Comparison of ENCODE assay signal across 20 cellular contexts in the genomic region with DNA sequence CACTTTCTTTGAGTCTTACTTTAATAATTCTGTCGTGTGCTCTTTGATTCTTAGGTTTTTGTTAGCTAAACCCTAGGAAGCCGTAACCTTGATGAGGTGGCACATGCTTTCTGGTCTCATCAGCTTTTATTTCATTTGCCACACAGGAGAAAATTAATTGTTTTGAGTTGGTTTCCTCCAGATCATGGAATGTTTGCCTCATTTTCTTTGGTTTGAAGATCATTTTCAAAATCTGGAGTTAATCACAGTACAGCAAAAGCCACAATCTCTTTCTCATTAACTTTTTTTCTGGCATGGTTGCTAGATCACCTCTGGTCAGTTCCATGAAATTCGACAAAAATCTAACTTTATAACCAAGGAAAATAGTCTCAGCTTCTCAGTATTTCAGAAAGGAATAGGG.
"Had no signal": no experiment of that assay in that cellular context is flagged by ENCODE, and none has a peak within 500 bp of the region (broad histone marks: within the 10 kb centered on the region; RNA-seq: fewer than 3 reads in every experiment).

No MANE protein-coding gene starts in this region.

- H3K9me3 ChIP-seq: esophagus squamous epithelium, mucosa of descending colon, neutrophil, sigmoid colon, stomach, thoracic aorta, transverse colon had no signal

- H3K36me3 Mint-ChIP-seq: naive thymus-derived CD8-positive, alpha-beta T cell had no signal

- H3K4me3 ChIP-seq: esophagus squamous epithelium, heart left ventricle, lung, mucosa of descending colon, sigmoid colon, skin epidermis, stomach, thoracic aorta, transverse colon had no signal

- H3K4me3 Mint-ChIP-seq: dendritic cell treated with granulocyte-macrophage colony-stimulating factor and Interleukin-4, amounts not matched to agents 40 ng/mL and 50 ng/mL, for 4 days; effector memory CD8-positive, alpha-beta T cell; naive thymus-derived CD8-positive, alpha-beta T cell had no signal

- H3K4me1 ChIP-seq: esophagus squamous epithelium, heart left ventricle, sigmoid colon, stomach, transverse colon had no signal

- ATAC-seq: effector memory CD8-positive, alpha-beta T cell; heart left ventricle; left colon; left ventricle myocardium superior; mucosa of descending colon; naive thymus-derived CD8-positive, alpha-beta T cell had no signal

- H3K27me3 ChIP-seq: esophagus squamous epithelium, heart left ventricle, neutrophil, sigmoid colon, stomach, transverse colon had no signal

- H3K9me3 Mint-ChIP-seq: dendritic cell treated with granulocyte-macrophage colony-stimulating factor and Interleukin-4, amounts not matched to agents 40 ng/mL and 50 ng/mL, for 4 days; effector memory CD8-positive, alpha-beta T cell; naive thymus-derived CD8-positive, alpha-beta T cell had no signal

- H3K4me1 Mint-ChIP-seq: naive thymus-derived CD8-positive, alpha-beta T cell had no signal

- H3K36me3 ChIP-seq: esophagus squamous epithelium, neutrophil, sigmoid colon, thoracic aorta, transverse colon had no signal

- H3K27me3 Mint-ChIP-seq: dendritic cell treated with granulocyte-macrophage colony-stimulating factor and Interleukin-4, amounts not matched to agents 40 ng/mL and 50 ng/mL, for 4 days had no signal

- DNase-seq: effector memory CD8-positive, alpha-beta T cell; esophagus squamous epithelium; heart left ventricle; hippocampal formation; left colon; left ventricle myocardium superior; mucosa of descending colon; naive thymus-derived CD8-positive, alpha-beta T cell; sigmoid colon; stimulated activated CD4-positive, alpha-beta T cell treated with anti-CD3 and anti-CD28 coated beads, Interleukin-2, amount 100 ng/mL, for 24 hours; stimulated activated CD4-positive, alpha-beta T cell treated with anti-CD3 and anti-CD28 coated beads, Interleukin-4, amount 100 ng/mL, for 4 hours; stimulated activated naive CD4-positive, alpha-beta T cell; stomach; substantia nigra; transverse colon had no signal

- H3K27ac ChIP-seq: esophagus squamous epithelium, heart left ventricle, neutrophil, sigmoid colon, stomach, thoracic aorta, transverse colon had no signal

- H3K27ac Mint-ChIP-seq: dendritic cell treated with granulocyte-macrophage colony-stimulating factor and Interleukin-4, amounts not matched to agents 40 ng/mL and 50 ng/mL, for 4 days; effector memory CD8-positive, alpha-beta T cell; naive thymus-derived CD8-positive, alpha-beta T cell had no signal
